Comparison of ENCODE assay signal across 1 cellular context in genomic region chr15:69459063-69459462, GRCh38.
TF ChIP-seq lines count a peak whose summit lies in the region.

No MANE protein-coding gene starts in this region.

TF ChIP-seq in GM23338, 12 proteins besides CTCF, POLR2A, EP300 and RAD21:
- TF ChIP-seq EZH2phosphoT487 (IDR thresholded peaks at IDR 0.05; ENCODE audit: unreplicated experiment) (no peak), ETS1 (IDR thresholded peaks at IDR 0.05) (no peak), EZH2 (IDR thresholded peaks at IDR 0.05; ENCODE audit: low read depth, unreplicated experiment) (no peak)
